6 cellular contexts compared by ENCODE assay signal in the genomic region with DNA sequence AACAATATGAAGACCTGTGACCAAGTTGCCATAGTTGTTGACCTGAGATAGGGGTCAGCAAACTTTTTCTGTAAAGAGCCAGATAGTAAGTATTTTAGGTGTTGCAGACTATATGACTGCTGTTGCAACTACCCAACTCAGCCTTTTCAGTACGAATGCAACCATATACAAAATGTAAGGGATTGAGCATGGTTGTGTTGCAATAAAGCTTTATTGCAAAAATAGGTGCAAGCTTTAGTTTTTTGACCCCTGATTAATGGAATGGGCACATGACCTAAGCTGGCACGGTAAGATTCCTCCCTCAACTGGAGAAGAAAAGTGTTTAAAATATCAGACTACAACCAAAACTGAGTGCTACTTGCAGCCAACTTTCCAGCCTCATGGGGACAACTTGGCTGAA.
"Had no signal": no experiment of that assay in that cellular context is flagged by ENCODE, and none has a peak within 500 bp of the region (broad histone marks: within the 10 kb centered on the region; RNA-seq: fewer than 3 reads in every experiment).

No MANE protein-coding gene starts in this region.

- H3K36me3 Mint-ChIP-seq: IgD-negative memory B cell had no signal

- H3K9me3 Mint-ChIP-seq: IgD-negative memory B cell had no signal

- H3K9ac ChIP-seq: KMS-11 had no signal

- H3K4me3 Mint-ChIP-seq: IgD-negative memory B cell had no signal

- H3K27ac ChIP-seq: HL-60, KMS-11 had no signal

- H3K27me3 Mint-ChIP-seq: IgD-negative memory B cell had no signal

- H3K4me2 ChIP-seq: KMS-11 had no signal

- DNase-seq: KBM-7, KG1 had no signal

- H3K4me1 Mint-ChIP-seq: IgD-negative memory B cell had no signal

- FAIRE-seq: HTR-8/SVneo had no signal

- H3K27ac Mint-ChIP-seq: IgD-negative memory B cell had no signal
